8 cellular contexts compared by ENCODE assay signal in the genomic region with DNA sequence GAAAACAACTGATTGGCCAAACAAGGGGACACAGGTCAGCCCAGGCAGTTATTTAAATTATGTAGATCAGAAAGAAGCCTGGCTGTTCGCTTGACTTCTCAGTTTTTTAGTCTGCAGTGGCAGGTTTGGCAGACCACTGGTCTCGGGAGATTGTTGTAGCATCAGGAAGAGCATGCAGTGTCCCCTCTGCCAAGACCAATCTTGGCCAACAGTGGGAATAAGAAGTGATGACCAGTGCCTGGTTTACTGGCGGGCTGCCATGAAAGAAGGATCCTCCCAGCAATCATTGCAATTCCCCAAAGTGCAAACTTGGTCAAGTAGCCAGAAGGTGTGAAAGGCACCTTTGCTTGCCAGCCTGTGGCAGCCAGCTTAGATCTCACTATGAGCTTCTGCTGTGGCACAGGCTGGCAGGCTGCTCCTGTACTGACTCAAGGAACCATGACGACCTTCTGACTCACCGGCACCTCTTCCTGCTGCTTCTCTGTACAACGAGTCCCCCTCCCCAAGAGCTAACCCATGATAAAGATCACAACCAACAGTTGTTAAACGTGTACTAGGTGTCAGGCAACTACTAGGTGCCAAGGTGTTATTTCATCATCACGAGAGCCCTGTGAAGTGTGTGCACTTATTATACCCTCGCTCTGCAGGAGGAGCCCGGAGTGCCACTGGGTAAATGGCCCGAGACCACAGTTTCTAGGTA.
DNase-seq lines count a peak whose midpoint lies in the region; ATAC-seq and TF ChIP-seq lines count a peak whose summit lies in the region.

No MANE protein-coding gene starts in this region.

- H3K9me3 ChIP-seq in vagina: no peaks in the 10 kb centered on the region

- no peaks in the 10 kb centered on the region for H3K36me3 Mint-ChIP-seq in mesothelial cell of epicardium

- TF ChIP-seq CTCF in omental fat pad (IDR thresholded peaks at IDR 0.05) (no peak), vagina (IDR thresholded peaks at IDR 0.05) (no peak), mesothelial cell of epicardium (IDR thresholded peaks at IDR 0.05; ENCODE audit: unreplicated experiment) (no peak)

- ATAC-seq in omental fat pad (ENCODE audit: low FRiP score) (no peak), HG02981 (IDR thresholded peaks at IDR 0.05; ENCODE audit: unreplicated experiment) (no peak)

- H3K9me3 Mint-ChIP-seq in mesothelial cell of epicardium: peaks cover 6% of the 10 kb centered on the region

- peaks cover 35% of the 10 kb centered on the region for H3K27me3 Mint-ChIP-seq in mesothelial cell of epicardium (ENCODE audit: low read depth)

- H3K36me3 ChIP-seq in vagina: no peaks in the 10 kb centered on the region

- H3K4me1 Mint-ChIP-seq in mesothelial cell of epicardium: peaks cover 2% of the 10 kb centered on the region

- H3K4me3 Mint-ChIP-seq in mesothelial cell of epicardium: no peak overlapping the region

- no peak for TF ChIP-seq POLR2A in vagina (IDR thresholded peaks at IDR 0.05)

- H3K27ac ChIP-seq in vagina: no peak overlapping the region

- H3K4me3 ChIP-seq in vagina: no peak overlapping the region

- intact Hi-C loops in vagina (cut with DNase I): no loop called here

- H3K4me1 ChIP-seq in vagina: no peaks in the 10 kb centered on the region

- in situ Hi-C loops in ACHN (cut with HindIII; ENCODE audit: low pct_ligation_motif_present, low pct_unique_long_range_greater_than_20kb, low sequenced_read_pairs): no loop called here

- no peak overlapping the region for H3K27ac Mint-ChIP-seq in mesothelial cell of epicardium

- DNase-seq in ACHN (peak; percentile 71), M059J (ENCODE audit: low read depth) (peak; percentile 85), kidney tubule cell (ENCODE audit: low spot score) (peak; percentile 93), omental fat pad (ENCODE audit: low spot score) (no peak), vagina (ENCODE audit: extremely low spot score in 2 of 2) (no peak), mesothelial cell of epicardium (ENCODE audit: low spot score in 2 of 2, unreplicated experiment in 2 of 2) (no peak)
- peak; percentile 31 for DNase-seq in activated T-cell treated with anti-CD3 and anti-CD28 coated beads, Interleukin-2, amount 50 U/mL, for 1 hour

- no peaks in the 10 kb centered on the region for H3K27me3 ChIP-seq in vagina

Comparison
In these comparisons a context has a peak if more than half of its experiments do, and no peak if none do; other contexts are left out.
1. DNase-seq: peak in ACHN (single experiment), M059J (single experiment), activated T-cell treated with anti-CD3 and anti-CD28 coated beads, Interleukin-2, amount 50 U/mL, for 1 hour (single experiment) and kidney tubule cell (single experiment); none in omental fat pad (single experiment), vagina (0 of 2) and mesothelial cell of epicardium (0 of 2).